Comparison of ENCODE assay signal across 24 cellular contexts in the genomic region with DNA sequence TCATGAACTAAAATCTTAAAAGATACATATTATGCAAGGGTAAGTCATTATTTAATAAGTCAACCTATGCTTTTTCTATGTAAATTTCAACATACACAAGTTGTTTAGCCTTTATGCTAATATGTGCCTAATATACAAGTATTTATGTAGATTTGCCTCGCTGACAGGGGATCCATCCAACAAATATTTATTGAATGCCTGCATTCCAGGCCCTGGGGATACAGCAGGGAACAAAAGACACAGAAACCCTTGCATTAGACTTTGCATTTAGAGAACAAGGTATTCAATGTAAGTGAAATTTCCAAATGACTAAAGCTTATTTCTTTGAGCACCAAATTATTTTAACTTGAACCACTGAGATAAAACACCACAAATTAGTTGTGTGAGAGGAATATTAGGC.
"Had no signal": no experiment of that assay in that cellular context is flagged by ENCODE, and none has a peak within 500 bp of the region (broad histone marks: within the 10 kb centered on the region; RNA-seq: fewer than 3 reads in every experiment).

No MANE protein-coding gene starts in this region.

- H3K4me3 Mint-ChIP-seq: activated CD4-positive, alpha-beta memory T cell treated with anti-CD3 and anti-CD28 coated beads for 36 hours; activated CD4-positive, alpha-beta T cell treated with anti-CD3 and anti-CD28 coated beads, Interleukin-2, amount 10 ng/mL, durations not matched to agents 7 days and 5 days; activated T-helper 17 cell treated with anti-CD3 and anti-CD28 coated beads, Interleukin-2, amount 50 U/mL, for 72 hours; brain; central memory CD8-positive, alpha-beta T cell; T-cell had no signal

- ATAC-seq: activated T-helper 17 cell treated with anti-CD3 and anti-CD28 coated beads, Interleukin-2, amount 50 U/mL, for 72 hours; T-cell had no signal

- DNase-seq: activated CD4-positive, alpha-beta memory T cell treated with anti-CD3 and anti-CD28 coated beads for 36 hours; activated CD4-positive, alpha-beta T cell treated with anti-CD3 and anti-CD28 coated beads, Interleukin-2, amount 10 ng/mL, durations not matched to agents 7 days and 5 days; activated CD4-positive, CD25-positive, alpha-beta regulatory T cell; activated CD8-positive, alpha-beta memory T cell treated with anti-CD3 and anti-CD28 coated beads for 24 hours; activated gamma-delta T cell; activated naive CD4-positive, alpha-beta T cell treated with anti-CD3 and anti-CD28 coated beads, Interleukin-2, amount 50 U/mL, for 16 hours; activated T-cell treated with anti-CD3 and anti-CD28 coated beads, Interleukin-2, amount 50 U/mL, for 48 hours; amygdala; KBM-7; NCI-H1048; NCI-H1417; NCI-H2029; NCI-H2107; NCI-H2171 treated with DMSO at 0.1 percent for 48 hours; NCI-H226; NCI-H526 treated with DMSO at 0.1 percent for 48 hours; NCI-H82; SIG-M5; T-cell; T-helper 2 cell; T1000 had no signal

- H3K9me3 Mint-ChIP-seq: activated CD4-positive, alpha-beta memory T cell treated with anti-CD3 and anti-CD28 coated beads for 36 hours; activated CD4-positive, alpha-beta T cell treated with anti-CD3 and anti-CD28 coated beads, Interleukin-2, amount 10 ng/mL, durations not matched to agents 7 days and 5 days; activated T-helper 17 cell treated with anti-CD3 and anti-CD28 coated beads, Interleukin-2, amount 50 U/mL, for 72 hours; brain; central memory CD8-positive, alpha-beta T cell; T-cell had no signal

- H3K27ac Mint-ChIP-seq: activated CD4-positive, alpha-beta memory T cell treated with anti-CD3 and anti-CD28 coated beads for 36 hours; activated CD4-positive, alpha-beta T cell treated with anti-CD3 and anti-CD28 coated beads, Interleukin-2, amount 10 ng/mL, durations not matched to agents 7 days and 5 days; activated T-helper 17 cell treated with anti-CD3 and anti-CD28 coated beads, Interleukin-2, amount 50 U/mL, for 72 hours; brain; T-cell had no signal

- H3K27me3 Mint-ChIP-seq: activated CD4-positive, alpha-beta memory T cell treated with anti-CD3 and anti-CD28 coated beads for 36 hours; activated CD4-positive, alpha-beta T cell treated with anti-CD3 and anti-CD28 coated beads, Interleukin-2, amount 10 ng/mL, durations not matched to agents 7 days and 5 days; activated T-helper 17 cell treated with anti-CD3 and anti-CD28 coated beads, Interleukin-2, amount 50 U/mL, for 72 hours; brain; central memory CD8-positive, alpha-beta T cell; T-cell had no signal
